Comparison of ENCODE assay signal across 1 cellular context in genomic region chr6:119348308-119349040, GRCh38.
A peak's percentile ranks its signal among the peaks of the same experiment; 100 is the strongest.
TF ChIP-seq lines count a peak whose summit lies in the region.

No MANE protein-coding gene starts in this region.

TF ChIP-seq in HepG2, 621 proteins besides CTCF, POLR2A, EP300 and RAD21 (continued from another document and continues in another):
- TF ChIP-seq ZHX2 (IDR thresholded peaks at IDR 0.05; ENCODE audit: low read depth) (no peak), ZHX2 (CRISPR knock-in tag; IDR thresholded peaks at IDR 0.05; ENCODE audit: borderline replicate concordance) (no peak; the same call in 1 of the 2 replicates), MLLT10 (CRISPR knock-in tag; IDR thresholded peaks at IDR 0.05) (no peak), SP4 (CRISPR knock-in tag; IDR thresholded peaks at IDR 0.05) (no peak), RNF219 (CRISPR knock-in tag; IDR thresholded peaks at IDR 0.05) (no peak; the same call in 1 of the 2 replicates), ZNF589 (CRISPR knock-in tag; conservative IDR thresholded peaks at IDR 0.05) (no peak), ZNF644 (CRISPR knock-in tag; IDR thresholded peaks at IDR 0.05; ENCODE audit: low read depth) (no peak), SALL2 (CRISPR knock-in tag; IDR thresholded peaks at IDR 0.05) (no peak), ZNF709 (CRISPR knock-in tag; IDR thresholded peaks at IDR 0.05) (no peak), ZNF280D (CRISPR knock-in tag; IDR thresholded peaks at IDR 0.05) (no peak), ZGPAT (CRISPR knock-in tag; IDR thresholded peaks at IDR 0.05) (no peak), DNMT3B (CRISPR knock-in tag; conservative IDR thresholded peaks at IDR 0.05) (no peak; the same call in 1 of the 2 replicates), ZNF792 (CRISPR knock-in tag; IDR thresholded peaks at IDR 0.05) (no peak), ZNF83 (CRISPR knock-in tag; IDR thresholded peaks at IDR 0.05; ENCODE audit: borderline replicate concordance) (no peak; the same call in 1 of the 2 replicates), MED8 (CRISPR knock-in tag; IDR thresholded peaks at IDR 0.05; ENCODE audit: insufficient replicate concordance) (peak; percentile 22), NCOR1 (IDR thresholded peaks at IDR 0.05; ENCODE audit: borderline replicate concordance, low read length) (peak; percentile 56; the same call in 1 of the 2 replicates), YEATS2 (CRISPR knock-in tag; IDR thresholded peaks at IDR 0.05; ENCODE audit: borderline replicate concordance) (no peak), PLSCR1 (CRISPR knock-in tag; IDR thresholded peaks at IDR 0.05; ENCODE audit: borderline replicate concordance) (no peak), PHF20 (CRISPR knock-in tag; IDR thresholded peaks at IDR 0.05) (no peak), CEBPG (CRISPR knock-in tag; IDR thresholded peaks at IDR 0.05) (no peak; the same call in 1 of the 2 replicates), RBM22 (optimal IDR thresholded peaks at IDR 0.05; ENCODE audit: low read length) (peak; percentile 8), IRF1 (CRISPR knock-in tag; IDR thresholded peaks at IDR 0.05; ENCODE audit: low read depth) (no peak), EZH2 (conservative IDR thresholded peaks at IDR 0.05; ENCODE audit: low read depth, low read length) (no peak), ZNF557 (CRISPR knock-in tag; IDR thresholded peaks at IDR 0.05) (0 out of 2 replicates have a peak, but pooled peaks have one; percentile 28), GRHL1 (CRISPR knock-in tag; conservative IDR thresholded peaks at IDR 0.05) (no peak), MATR3 (CRISPR knock-in tag; IDR thresholded peaks at IDR 0.05) (no peak), ZMYM4 (CRISPR knock-in tag; IDR thresholded peaks at IDR 0.05) (peak; percentile 67), ZBTB40 (IDR thresholded peaks at IDR 0.05) (no peak), ZBTB40 (CRISPR knock-in tag; IDR thresholded peaks at IDR 0.05) (peak; percentile 80; the same call in 1 of the 2 replicates), GFI1 (CRISPR knock-in tag; IDR thresholded peaks at IDR 0.05; ENCODE audit: borderline replicate concordance) (peak; percentile 36; the same call in 1 of the 2 replicates)
